In the genomic region with DNA sequence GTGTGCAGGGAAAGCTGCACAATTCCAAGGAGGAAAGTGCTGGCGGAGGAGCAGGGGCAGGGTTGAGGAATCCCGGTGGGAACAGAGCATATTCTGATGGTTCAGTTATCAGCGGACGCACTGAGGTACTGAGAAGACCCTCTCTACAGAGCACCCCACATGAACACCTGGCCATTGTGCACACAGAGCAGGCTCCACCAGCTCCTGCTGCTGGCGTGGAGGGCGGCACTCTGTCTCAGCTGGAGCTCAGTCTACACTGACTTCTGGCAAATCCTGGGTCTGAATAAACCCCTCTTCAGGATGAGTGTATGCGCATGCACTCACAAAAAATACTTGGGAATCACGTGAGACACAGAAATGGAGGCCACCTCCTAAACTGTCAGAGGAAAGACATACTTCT, we compare ENCODE assay signal across 13 cellular contexts.
"Had no signal": no experiment of that assay in that cellular context is flagged by ENCODE, and none has a peak within 500 bp of the region (broad histone marks: within the 10 kb centered on the region; RNA-seq: fewer than 3 reads in every experiment).

No MANE protein-coding gene starts in this region.

- H3K36me3 Mint-ChIP-seq: activated naive CD8-positive, alpha-beta T cell treated with anti-CD3 and anti-CD28 coated beads, Interleukin-2, amount 10 ng/mL, durations not matched to agents 7 days and 5 days; stimulated activated effector memory CD8-positive, alpha-beta T cell treated with anti-CD3 and anti-CD28 coated beads, Interleukin-12 subunit alpha, Interleukin-12 subunit beta, amount 100 ng/mL, for 72 hours had no signal

- H3K9me3 ChIP-seq: breast epithelium, tibial artery, vagina had no signal

- H3K9me3 Mint-ChIP-seq: activated CD4-positive, alpha-beta memory T cell treated with anti-CD3 and anti-CD28 coated beads, Interleukin-2, amount 10 ng/mL, durations not matched to agents 7 days and 5 days; activated naive CD8-positive, alpha-beta T cell treated with anti-CD3 and anti-CD28 coated beads, Interleukin-2, amount 10 ng/mL, durations not matched to agents 7 days and 5 days; stimulated activated effector memory CD8-positive, alpha-beta T cell treated with anti-CD3 and anti-CD28 coated beads, Interleukin-12 subunit alpha, Interleukin-12 subunit beta, amount 100 ng/mL, for 72 hours had no signal

- H3K36me3 ChIP-seq: breast epithelium, tibial artery, vagina had no signal

- DNase-seq: activated CD4-positive, alpha-beta memory T cell treated with anti-CD3 and anti-CD28 coated beads, Interleukin-2, amount 10 ng/mL, durations not matched to agents 7 days and 5 days; activated CD4-positive, alpha-beta T cell treated with anti-CD3 and anti-CD28 coated beads for 1 hour; activated naive CD8-positive, alpha-beta T cell treated with anti-CD3 and anti-CD28 coated beads, Interleukin-2, amount 10 ng/mL, durations not matched to agents 7 days and 5 days; activated T-cell treated with anti-CD3 and anti-CD28 coated beads, Interleukin-2, amount 50 U/mL, for 48 hours; anterior cingulate cortex; hippocampal formation; left cardiac atrium; tibial artery had no signal

- H3K27ac Mint-ChIP-seq: activated CD4-positive, alpha-beta memory T cell treated with anti-CD3 and anti-CD28 coated beads, Interleukin-2, amount 10 ng/mL, durations not matched to agents 7 days and 5 days; activated naive CD8-positive, alpha-beta T cell treated with anti-CD3 and anti-CD28 coated beads, Interleukin-2, amount 10 ng/mL, durations not matched to agents 7 days and 5 days; nephron; stimulated activated effector memory CD8-positive, alpha-beta T cell treated with anti-CD3 and anti-CD28 coated beads, Interleukin-12 subunit alpha, Interleukin-12 subunit beta, amount 100 ng/mL, for 72 hours had no signal

- H3K4me3 Mint-ChIP-seq: activated CD4-positive, alpha-beta memory T cell treated with anti-CD3 and anti-CD28 coated beads, Interleukin-2, amount 10 ng/mL, durations not matched to agents 7 days and 5 days; activated naive CD8-positive, alpha-beta T cell treated with anti-CD3 and anti-CD28 coated beads, Interleukin-2, amount 10 ng/mL, durations not matched to agents 7 days and 5 days; stimulated activated effector memory CD8-positive, alpha-beta T cell treated with anti-CD3 and anti-CD28 coated beads, Interleukin-12 subunit alpha, Interleukin-12 subunit beta, amount 100 ng/mL, for 72 hours had no signal

- H3K27ac ChIP-seq: breast epithelium, skin epidermis, tibial artery, vagina had no signal

- H3K4me1 Mint-ChIP-seq: activated CD4-positive, alpha-beta memory T cell treated with anti-CD3 and anti-CD28 coated beads, Interleukin-2, amount 10 ng/mL, durations not matched to agents 7 days and 5 days; activated naive CD8-positive, alpha-beta T cell treated with anti-CD3 and anti-CD28 coated beads, Interleukin-2, amount 10 ng/mL, durations not matched to agents 7 days and 5 days; stimulated activated effector memory CD8-positive, alpha-beta T cell treated with anti-CD3 and anti-CD28 coated beads, Interleukin-12 subunit alpha, Interleukin-12 subunit beta, amount 100 ng/mL, for 72 hours had no signal

- ATAC-seq: stimulated activated effector memory CD8-positive, alpha-beta T cell treated with anti-CD3 and anti-CD28 coated beads, Interleukin-12 subunit alpha, Interleukin-12 subunit beta, amount 100 ng/mL, for 72 hours had no signal

- H3K4me3 ChIP-seq: breast epithelium, skin epidermis, tibial artery, vagina had no signal

- H3K4me1 ChIP-seq: breast epithelium, tibial artery, vagina had no signal

- H3K27me3 ChIP-seq: breast epithelium, tibial artery, vagina had no signal
